Comparison of ENCODE assay signal across 14 cellular contexts in genomic region chr1:235018720-235019444, GRCh38.
DNase-seq lines count a peak whose midpoint lies in the region; ATAC-seq and TF ChIP-seq lines count a peak whose summit lies in the region.
"Had no signal": no experiment of that assay in that cellular context is flagged by ENCODE, and none has a peak within 500 bp of the region (broad histone marks: within the 10 kb centered on the region; RNA-seq: fewer than 3 reads in every experiment).

No MANE protein-coding gene starts in this region.

- H3K36me3 ChIP-seq in upper lobe of right lung = no peaks in the 10 kb centered on the region
- no peaks in the 10 kb centered on the region for H3K36me3 ChIP-seq in MG63
- H3K36me3 ChIP-seq: BLaER1 had no signal

- H3K4me3 ChIP-seq in upper lobe of right lung = no peak overlapping the region
- H3K4me3 ChIP-seq in MG63 = no peak overlapping the region
- H3K4me3 ChIP-seq: BLaER1 had no signal

- intact Hi-C loops in upper lobe of right lung (cut with DNase I) = no loop called here

- POLR2A ChIA-PET in naive thymus-derived CD8-positive, alpha-beta T cell (lab: Charles Lee) = interaction anchor here (1.1 to 1.3 kb wide), 2 partner anchors 10 to 173 kb away, joined by 3 to 4 read pairs; no protein-coding TSS in a partner anchor

- ATAC-seq in naive thymus-derived CD8-positive, alpha-beta T cell = no peak
- peak; percentile 47 for ATAC-seq in upper lobe of right lung

- H3K27me3 ChIP-seq in upper lobe of right lung (no peaks in the 10 kb centered on the region), MG63 (no peaks in the 10 kb centered on the region)
- H3K27me3 ChIP-seq: BLaER1 had no signal

- H3K36me3 Mint-ChIP-seq in naive thymus-derived CD8-positive, alpha-beta T cell = peaks cover 0 to 4% (median 0%) of the 10 kb centered on the region in 3 donors

- H3K9me3 Mint-ChIP-seq in naive thymus-derived CD8-positive, alpha-beta T cell = peaks cover 0 to 17% (median 5%) of the 10 kb centered on the region in 9 donors

- peak; percentile 67 for DNase-seq in stimulated activated CD4-positive, alpha-beta T cell treated with anti-CD3 and anti-CD28 coated beads, Interleukin-15, amount 100 ng/mL, for 24 hours
- DNase-seq in stimulated activated CD4-positive, alpha-beta T cell treated with anti-CD3 and anti-CD28 coated beads, Interleukin-12 subunit alpha, Interleukin-12 subunit beta, amount 100 ng/mL, for 4 hours = no peak
- peak; percentile 46 for DNase-seq in activated naive CD4-positive, alpha-beta T cell treated with anti-CD3 and anti-CD28 coated beads, Interleukin-2, amount 50 U/mL, for 16 hours
- no peak for DNase-seq in naive thymus-derived CD8-positive, alpha-beta T cell
- DNase-seq in upper lobe of right lung (no peak), MG63 (no peak), NCI-H510A (lab: John Stamatoyannopoulos, UW) (no peak), 8988T (no peak)
- DNase-seq: GDM1, midbrain, NCI-H1105 treated with DMSO at 0.1 percent for 48 hours, NCI-H748 treated with DMSO at 0.1 percent for 48 hours, retina had no signal

- peaks cover 20 to 41% (median 31%) of the 10 kb centered on the region in 4 donors for H3K4me1 Mint-ChIP-seq in naive thymus-derived CD8-positive, alpha-beta T cell

- H3K9me3 ChIP-seq in upper lobe of right lung (no peaks in the 10 kb centered on the region), MG63 (peaks cover 8% of the 10 kb centered on the region)
- H3K9me3 ChIP-seq: BLaER1 had no signal

- H3K4me3 Mint-ChIP-seq in naive thymus-derived CD8-positive, alpha-beta T cell = no peak overlapping the region

- H3K27me3 Mint-ChIP-seq in naive thymus-derived CD8-positive, alpha-beta T cell = no peaks in the 10 kb centered on the region

- H3K4me1 ChIP-seq in upper lobe of right lung = no peaks in the 10 kb centered on the region

- H3K27ac Mint-ChIP-seq in naive thymus-derived CD8-positive, alpha-beta T cell = peak overlapping the region in 6 of 10 donors; percentile 5 to 11 (median 8)

- no peak for TF ChIP-seq CTCF in upper lobe of right lung (IDR thresholded peaks at IDR 0.05)

- H3K27ac ChIP-seq in upper lobe of right lung = no peak overlapping the region
- H3K27ac ChIP-seq: BLaER1 had no signal

Comparison
In these comparisons a context has a peak if more than half of its experiments do, and no peak if none do; other contexts are left out.
1. DNase-seq: peak in stimulated activated CD4-positive, alpha-beta T cell treated with anti-CD3 and anti-CD28 coated beads, Interleukin-15, amount 100 ng/mL, for 24 hours (single experiment) and activated naive CD4-positive, alpha-beta T cell treated with anti-CD3 and anti-CD28 coated beads, Interleukin-2, amount 50 U/mL, for 16 hours (single experiment); none in stimulated activated CD4-positive, alpha-beta T cell treated with anti-CD3 and anti-CD28 coated beads, Interleukin-12 subunit alpha, Interleukin-12 subunit beta, amount 100 ng/mL, for 4 hours (single experiment), naive thymus-derived CD8-positive, alpha-beta T cell (0 of 10), upper lobe of right lung (single experiment), MG63 (single experiment), NCI-H510A (single experiment) and 8988T (single experiment).